ENCODE assay signal across 1 cellular context in the genomic region with DNA sequence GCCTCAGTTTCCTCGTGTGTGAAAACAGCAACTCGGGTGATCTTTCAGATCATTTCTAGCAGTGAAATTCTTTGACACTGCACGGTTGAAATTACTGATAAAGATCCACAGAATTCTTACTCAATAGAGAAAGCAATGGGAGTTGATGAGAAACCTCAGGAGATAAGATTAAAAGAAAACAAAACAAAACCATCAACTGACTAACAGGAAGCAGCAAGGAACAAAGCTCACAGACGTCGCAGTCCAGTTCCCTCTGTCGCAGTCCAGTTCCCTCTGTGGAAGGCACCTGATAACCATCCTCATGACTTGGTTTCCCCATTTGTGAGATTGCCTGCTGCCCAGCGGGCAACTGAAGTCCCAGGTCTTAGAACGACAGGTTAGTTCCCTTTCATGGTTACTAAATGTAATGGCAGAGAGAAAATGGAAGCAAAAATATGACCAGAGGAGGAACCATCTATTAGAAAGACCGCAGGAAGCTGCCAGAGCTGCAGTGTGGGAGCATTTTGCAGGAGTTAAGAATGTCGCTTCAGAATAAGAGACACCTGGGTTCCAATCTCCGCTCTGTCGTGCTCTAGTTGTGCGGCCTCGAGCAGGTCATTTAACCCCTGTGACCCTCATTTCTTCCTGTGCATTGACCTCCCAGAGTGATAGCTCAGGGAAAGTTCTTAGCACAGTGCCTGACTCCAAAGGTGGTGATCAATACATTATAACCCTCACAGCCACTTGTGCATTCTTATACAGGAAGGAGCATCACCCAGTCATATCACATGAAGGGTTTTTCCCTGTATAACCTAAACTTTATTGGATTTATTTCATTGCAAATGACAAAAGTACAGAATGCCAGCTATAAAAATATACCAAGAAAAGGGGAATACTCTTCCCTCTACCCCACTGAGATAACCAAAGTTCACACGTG.
TF ChIP-seq lines count a peak whose summit lies in the region.

No MANE protein-coding gene starts in this region.

TF ChIP-seq in K562, 482 proteins besides CTCF, POLR2A, EP300 and RAD21 (continued from another document and continues in another):
- TF ChIP-seq, protein P1, sequence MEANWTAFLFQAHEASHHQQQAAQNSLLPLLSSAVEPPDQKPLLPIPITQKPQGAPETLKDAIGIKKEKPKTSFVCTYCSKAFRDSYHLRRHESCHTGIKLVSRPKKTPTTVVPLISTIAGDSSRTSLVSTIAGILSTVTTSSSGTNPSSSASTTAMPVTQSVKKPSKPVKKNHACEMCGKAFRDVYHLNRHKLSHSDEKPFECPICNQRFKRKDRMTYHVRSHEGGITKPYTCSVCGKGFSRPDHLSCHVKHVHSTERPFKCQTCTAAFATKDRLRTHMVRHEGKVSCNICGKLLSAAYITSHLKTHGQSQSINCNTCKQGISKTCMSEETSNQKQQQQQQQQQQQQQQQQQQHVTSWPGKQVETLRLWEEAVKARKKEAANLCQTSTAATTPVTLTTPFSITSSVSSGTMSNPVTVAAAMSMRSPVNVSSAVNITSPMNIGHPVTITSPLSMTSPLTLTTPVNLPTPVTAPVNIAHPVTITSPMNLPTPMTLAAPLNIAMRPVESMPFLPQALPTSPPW (CRISPR knock-in tag; IDR thresholded peaks at IDR 0.05): peak; percentile 50
- no peak for TF ChIP-seq PTBP1 (IDR thresholded peaks at IDR 0.05; ENCODE audit: low read depth, low read length)
- TF ChIP-seq, protein P2, sequence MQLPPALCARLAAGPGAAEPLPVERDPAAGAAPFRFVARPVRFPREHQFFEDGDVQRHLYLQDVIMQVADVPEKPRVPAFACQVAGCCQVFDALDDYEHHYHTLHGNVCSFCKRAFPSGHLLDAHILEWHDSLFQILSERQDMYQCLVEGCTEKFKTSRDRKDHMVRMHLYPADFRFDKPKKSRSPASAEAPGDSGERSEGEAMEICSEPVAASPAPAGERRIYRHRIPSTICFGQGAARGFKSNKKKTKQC (CRISPR knock-in tag; IDR thresholded peaks at IDR 0.05): no peak
- TF ChIP-seq NR4A1 (CRISPR knock-in tag; IDR thresholded peaks at IDR 0.05): no peak
- TF ChIP-seq NR4A1 (tag; IDR thresholded peaks at IDR 0.05): no peak
- no peak for TF ChIP-seq PRMT5 (CRISPR knock-in tag; IDR thresholded peaks at IDR 0.05)
- TF ChIP-seq SMARCA4 (IDR thresholded peaks at IDR 0.05): peak; percentile 67; the same call in 1 of the 2 replicates
- TF ChIP-seq ATF1 (CRISPR knock-in tag; IDR thresholded peaks at IDR 0.05): no peak
- 0 out of 2 replicates have a peak, but pooled peaks have one; percentile 15 for TF ChIP-seq ATF1 (tag; IDR thresholded peaks at IDR 0.05)
- no peak for TF ChIP-seq CBX3 (IDR thresholded peaks at IDR 0.05; ENCODE audit: borderline replicate concordance in 1 of 2, low read length in 2 of 2)
- no peak for TF ChIP-seq U2AF2 (optimal IDR thresholded peaks at IDR 0.05; ENCODE audit: low read depth, low read length)
- TF ChIP-seq, protein P3, sequence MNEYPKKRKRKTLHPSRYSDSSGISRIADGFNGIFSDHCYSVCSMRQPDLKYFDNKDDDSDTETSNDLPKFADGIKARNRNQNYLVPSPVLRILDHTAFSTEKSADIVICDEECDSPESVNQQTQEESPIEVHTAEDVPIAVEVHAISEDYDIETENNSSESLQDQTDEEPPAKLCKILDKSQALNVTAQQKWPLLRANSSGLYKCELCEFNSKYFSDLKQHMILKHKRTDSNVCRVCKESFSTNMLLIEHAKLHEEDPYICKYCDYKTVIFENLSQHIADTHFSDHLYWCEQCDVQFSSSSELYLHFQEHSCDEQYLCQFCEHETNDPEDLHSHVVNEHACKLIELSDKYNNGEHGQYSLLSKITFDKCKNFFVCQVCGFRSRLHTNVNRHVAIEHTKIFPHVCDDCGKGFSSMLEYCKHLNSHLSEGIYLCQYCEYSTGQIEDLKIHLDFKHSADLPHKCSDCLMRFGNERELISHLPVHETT (CRISPR knock-in tag; conservative IDR thresholded peaks at IDR 0.05 in 1 of 2, IDR thresholded peaks at IDR 0.05 in 1 of 2): peak in 1 of 2 experiments; percentile 53; a peak in 1 of 4 replicates
- TF ChIP-seq POLR3G (IDR thresholded peaks at IDR 0.05; ENCODE audit: extremely low read depth, insufficient read length, insufficient replicate concordance): no peak
- TF ChIP-seq ILF3 (IDR thresholded peaks at IDR 0.05; ENCODE audit: borderline replicate concordance): no peak
- no peak for TF ChIP-seq EHMT2 (IDR thresholded peaks at IDR 0.05)
- no peak for TF ChIP-seq ZNF79 (CRISPR knock-in tag; IDR thresholded peaks at IDR 0.05; ENCODE audit: low read depth)
- TF ChIP-seq TOE1 (IDR thresholded peaks at IDR 0.05; ENCODE audit: borderline replicate concordance): 0 out of 2 replicates have a peak, but pooled peaks have one; percentile 15
- no peak for TF ChIP-seq TOE1 (CRISPR knock-in tag; IDR thresholded peaks at IDR 0.05; ENCODE audit: borderline replicate concordance, low read depth)
- peak; percentile 53; the same call in 1 of the 2 replicates for TF ChIP-seq MTA1 (IDR thresholded peaks at IDR 0.05; ENCODE audit: borderline replicate concordance)
- TF ChIP-seq, protein P4, sequence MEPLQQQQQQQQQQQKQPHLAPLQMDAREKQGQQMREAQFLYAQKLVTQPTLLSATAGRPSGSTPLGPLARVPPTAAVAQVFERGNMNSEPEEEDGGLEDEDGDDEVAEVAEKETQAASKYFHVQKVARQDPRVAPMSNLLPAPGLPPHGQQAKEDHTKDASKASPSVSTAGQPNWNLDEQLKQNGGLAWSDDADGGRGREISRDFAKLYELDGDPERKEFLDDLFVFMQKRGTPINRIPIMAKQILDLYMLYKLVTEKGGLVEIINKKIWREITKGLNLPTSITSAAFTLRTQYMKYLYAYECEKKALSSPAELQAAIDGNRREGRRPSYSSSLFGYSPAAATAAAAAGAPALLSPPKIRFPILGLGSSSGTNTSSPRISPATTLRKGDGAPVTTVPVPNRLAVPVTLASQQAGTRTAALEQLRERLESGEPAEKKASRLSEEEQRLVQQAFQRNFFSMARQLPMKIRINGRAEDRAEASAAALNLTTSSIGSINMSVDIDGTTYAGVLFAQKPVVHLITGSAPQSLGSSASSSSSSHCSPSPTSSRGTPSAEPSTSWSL (CRISPR knock-in tag; IDR thresholded peaks at IDR 0.05; ENCODE audit: borderline replicate concordance): no peak
- no peak for TF ChIP-seq NCOA2 (IDR thresholded peaks at IDR 0.05; ENCODE audit: partially characterized antibody in 2 of 2)
- TF ChIP-seq YBX1 (IDR thresholded peaks at IDR 0.05): no peak
- no peak for TF ChIP-seq SLC30A9 (CRISPR knock-in tag; IDR thresholded peaks at IDR 0.05)
- no peak for TF ChIP-seq LEF1 (IDR thresholded peaks at IDR 0.05)
- no peak for TF ChIP-seq ZNF274 (IDR thresholded peaks at IDR 0.05; ENCODE audit: borderline replicate concordance, low read depth, low read length)
- TF ChIP-seq, protein P5, sequence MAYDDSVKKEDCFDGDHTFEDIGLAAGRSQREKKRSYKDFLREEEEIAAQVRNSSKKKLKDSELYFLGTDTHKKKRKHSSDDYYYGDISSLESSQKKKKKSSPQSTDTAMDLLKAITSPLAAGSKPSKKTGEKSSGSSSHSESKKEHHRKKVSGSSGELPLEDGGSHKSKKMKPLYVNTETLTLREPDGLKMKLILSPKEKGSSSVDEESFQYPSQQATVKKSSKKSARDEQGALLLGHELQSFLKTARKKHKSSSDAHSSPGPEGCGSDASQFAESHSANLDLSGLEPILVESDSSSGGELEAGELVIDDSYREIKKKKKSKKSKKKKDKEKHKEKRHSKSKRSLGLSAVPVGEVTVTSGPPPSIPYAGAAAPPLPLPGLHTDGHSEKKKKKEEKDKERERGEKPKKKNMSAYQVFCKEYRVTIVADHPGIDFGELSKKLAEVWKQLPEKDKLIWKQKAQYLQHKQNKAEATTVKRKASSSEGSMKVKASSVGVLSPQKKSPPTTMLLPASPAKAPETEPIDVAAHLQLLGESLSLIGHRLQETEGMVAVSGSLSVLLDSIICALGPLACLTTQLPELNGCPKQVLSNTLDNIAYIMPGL (CRISPR knock-in tag; IDR thresholded peaks at IDR 0.05): no peak
- TF ChIP-seq GABPA (tag; conservative IDR thresholded peaks at IDR 0.05; ENCODE audit: low read depth): peak; percentile 63
- TF ChIP-seq, protein P6, sequence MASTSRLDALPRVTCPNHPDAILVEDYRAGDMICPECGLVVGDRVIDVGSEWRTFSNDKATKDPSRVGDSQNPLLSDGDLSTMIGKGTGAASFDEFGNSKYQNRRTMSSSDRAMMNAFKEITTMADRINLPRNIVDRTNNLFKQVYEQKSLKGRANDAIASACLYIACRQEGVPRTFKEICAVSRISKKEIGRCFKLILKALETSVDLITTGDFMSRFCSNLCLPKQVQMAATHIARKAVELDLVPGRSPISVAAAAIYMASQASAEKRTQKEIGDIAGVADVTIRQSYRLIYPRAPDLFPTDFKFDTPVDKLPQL (IDR thresholded peaks at IDR 0.05; ENCODE audit: extremely low read depth, insufficient read length): no peak
- no peak for TF ChIP-seq ZNF3 (CRISPR knock-in tag; IDR thresholded peaks at IDR 0.05)
- TF ChIP-seq, protein P7, sequence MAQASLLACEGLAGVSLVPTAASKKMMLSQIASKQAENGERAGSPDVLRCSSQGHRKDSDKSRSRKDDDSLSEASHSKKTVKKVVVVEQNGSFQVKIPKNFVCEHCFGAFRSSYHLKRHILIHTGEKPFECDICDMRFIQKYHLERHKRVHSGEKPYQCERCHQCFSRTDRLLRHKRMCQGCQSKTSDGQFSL (CRISPR knock-in tag; IDR thresholded peaks at IDR 0.05): no peak
- TF ChIP-seq, protein P7 (tag; IDR thresholded peaks at IDR 0.05): 0 out of 4 replicates have a peak, but pooled peaks of 1 of the 2 experiments have one; percentile 14
- TF ChIP-seq CREB1 (IDR thresholded peaks at IDR 0.05): no peak
- TF ChIP-seq CREB1 (CRISPR knock-in tag; IDR thresholded peaks at IDR 0.05): no peak
- TF ChIP-seq RUNX1 (IDR thresholded peaks at IDR 0.05; ENCODE audit: low read depth): no peak
- TF ChIP-seq, protein P8, sequence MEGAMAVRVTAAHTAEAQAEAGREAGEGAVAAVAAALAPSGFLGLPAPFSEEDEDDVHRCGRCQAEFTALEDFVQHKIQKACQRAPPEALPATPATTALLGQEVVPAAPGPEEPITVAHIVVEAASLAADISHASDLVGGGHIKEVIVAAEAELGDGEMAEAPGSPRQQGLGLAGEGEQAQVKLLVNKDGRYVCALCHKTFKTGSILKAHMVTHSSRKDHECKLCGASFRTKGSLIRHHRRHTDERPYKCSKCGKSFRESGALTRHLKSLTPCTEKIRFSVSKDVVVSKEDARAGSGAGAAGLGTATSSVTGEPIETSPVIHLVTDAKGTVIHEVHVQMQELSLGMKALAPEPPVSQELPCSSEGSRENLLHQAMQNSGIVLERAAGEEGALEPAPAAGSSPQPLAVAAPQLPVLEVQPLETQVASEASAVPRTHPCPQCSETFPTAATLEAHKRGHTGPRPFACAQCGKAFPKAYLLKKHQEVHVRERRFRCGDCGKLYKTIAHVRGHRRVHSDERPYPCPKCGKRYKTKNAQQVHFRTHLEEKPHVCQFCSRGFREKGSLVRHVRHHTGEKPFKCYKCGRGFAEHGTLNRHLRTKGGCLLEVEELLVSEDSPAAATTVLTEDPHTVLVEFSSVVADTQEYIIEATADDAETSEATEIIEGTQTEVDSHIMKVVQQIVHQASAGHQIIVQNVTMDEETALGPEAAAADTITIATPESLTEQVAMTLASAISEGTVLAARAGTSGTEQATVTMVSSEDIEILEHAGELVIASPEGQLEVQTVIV (CRISPR knock-in tag; IDR thresholded peaks at IDR 0.05; ENCODE audit: borderline replicate concordance): no peak
- TF ChIP-seq, protein P9, sequence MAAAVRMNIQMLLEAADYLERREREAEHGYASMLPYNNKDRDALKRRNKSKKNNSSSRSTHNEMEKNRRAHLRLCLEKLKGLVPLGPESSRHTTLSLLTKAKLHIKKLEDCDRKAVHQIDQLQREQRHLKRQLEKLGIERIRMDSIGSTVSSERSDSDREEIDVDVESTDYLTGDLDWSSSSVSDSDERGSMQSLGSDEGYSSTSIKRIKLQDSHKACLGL (CRISPR knock-in tag; IDR thresholded peaks at IDR 0.05; ENCODE audit: borderline replicate concordance, poor library complexity, severe bottlenecking): no peak
- TF ChIP-seq, protein P10, sequence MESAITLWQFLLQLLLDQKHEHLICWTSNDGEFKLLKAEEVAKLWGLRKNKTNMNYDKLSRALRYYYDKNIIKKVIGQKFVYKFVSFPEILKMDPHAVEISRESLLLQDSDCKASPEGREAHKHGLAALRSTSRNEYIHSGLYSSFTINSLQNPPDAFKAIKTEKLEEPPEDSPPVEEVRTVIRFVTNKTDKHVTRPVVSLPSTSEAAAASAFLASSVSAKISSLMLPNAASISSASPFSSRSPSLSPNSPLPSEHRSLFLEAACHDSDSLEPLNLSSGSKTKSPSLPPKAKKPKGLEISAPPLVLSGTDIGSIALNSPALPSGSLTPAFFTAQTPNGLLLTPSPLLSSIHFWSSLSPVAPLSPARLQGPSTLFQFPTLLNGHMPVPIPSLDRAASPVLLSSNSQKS (CRISPR knock-in tag; IDR thresholded peaks at IDR 0.05): no peak
- no peak for TF ChIP-seq ZBTB17 (CRISPR knock-in tag; IDR thresholded peaks at IDR 0.05)
- no peak for TF ChIP-seq HNRNPH1 (optimal IDR thresholded peaks at IDR 0.05; ENCODE audit: low read depth, low read length)
- no peak for TF ChIP-seq KLF10 (CRISPR knock-in tag; IDR thresholded peaks at IDR 0.05)
- TF ChIP-seq HNRNPK (IDR thresholded peaks at IDR 0.05; ENCODE audit: low read depth, low read length, poor library complexity, severe bottlenecking): no peak
- TF ChIP-seq POLR2AphosphoS5 (IDR thresholded peaks at IDR 0.05; ENCODE audit: control insufficient read depth, insufficient read depth, low read depth, low read length): no peak
- TF ChIP-seq ZNF134 (CRISPR knock-in tag; conservative IDR thresholded peaks at IDR 0.05): peak; percentile 77
- TF ChIP-seq CHD2 (IDR thresholded peaks at IDR 0.05; ENCODE audit: low read depth, low read length): no peak
- TF ChIP-seq GATAD2B (IDR thresholded peaks at IDR 0.05; ENCODE audit: borderline replicate concordance): no peak
- no peak for TF ChIP-seq SMARCB1 (IDR thresholded peaks at IDR 0.05; ENCODE audit: insufficient read length, low read depth)
- no peak for TF ChIP-seq GTF2F1 (IDR thresholded peaks at IDR 0.05; ENCODE audit: low read depth, low read length)
- no peak for TF ChIP-seq CBFB (CRISPR knock-in tag; IDR thresholded peaks at IDR 0.05)
- TF ChIP-seq, protein P11, sequence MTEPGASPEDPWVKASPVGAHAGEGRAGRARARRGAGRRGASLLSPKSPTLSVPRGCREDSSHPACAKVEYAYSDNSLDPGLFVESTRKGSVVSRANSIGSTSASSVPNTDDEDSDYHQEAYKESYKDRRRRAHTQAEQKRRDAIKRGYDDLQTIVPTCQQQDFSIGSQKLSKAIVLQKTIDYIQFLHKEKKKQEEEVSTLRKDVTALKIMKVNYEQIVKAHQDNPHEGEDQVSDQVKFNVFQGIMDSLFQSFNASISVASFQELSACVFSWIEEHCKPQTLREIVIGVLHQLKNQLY (CRISPR knock-in tag; conservative IDR thresholded peaks at IDR 0.05): no peak
- TF ChIP-seq FOXA1 (IDR thresholded peaks at IDR 0.05; ENCODE audit: borderline replicate concordance): no peak
